In genomic region chrX:2846992-2847391, GRCh38 we compare ENCODE assay signal across 25 cellular contexts. TPM values are rescaled to one million over a fixed set of nuclear protein-coding genes. Genes with fewer than 3 reads are reported as not detected.
"Had no signal": no experiment of that assay in that cellular context is flagged by ENCODE, and none has a peak within 500 bp of the region (broad histone marks: within the 10 kb centered on the region; RNA-seq: fewer than 3 reads in every experiment).

No MANE protein-coding gene starts in this region.

- H3K27ac ChIP-seq: brain microvascular endothelial cell had no signal

- FAIRE-seq: TTC549 had no signal

- H3K27me3 ChIP-seq: brain microvascular endothelial cell had no signal

- H3K36me3 ChIP-seq: brain microvascular endothelial cell had no signal

- DNase-seq: activated B cell treated with CpG ODN at 0.5 μM for 24 hours; activated CD4-positive, alpha-beta T cell treated with anti-CD3 and anti-CD28 coated beads for 1 hour; activated CD4-positive, alpha-beta T cell treated with anti-CD3 and anti-CD28 coated beads, Interleukin-2, amount 10 ng/mL, durations not matched to agents 24 days and 14 days; activated CD4-positive, alpha-beta T cell treated with anti-CD3 and anti-CD28 coated beads, Interleukin-2, amount 50 U/mL, for 48 hours; activated CD8-positive, alpha-beta memory T cell treated with anti-CD3 and anti-CD28 coated beads, Interleukin-2, amount 10 ng/mL, durations not matched to agents 7 days and 5 days; activated gamma-delta T cell; activated naive CD4-positive, alpha-beta T cell treated with anti-CD3 and anti-CD28 coated beads for 36 hours; activated T-cell treated with anti-CD3 and anti-CD28 coated beads for 4 hours; activated T-cell treated with anti-CD3 and anti-CD28 coated beads, Interleukin-2, amount 50 U/mL, for 48 hours; amygdala; brain microvascular endothelial cell; cerebellar nuclear complex; Karpas-422; NCI-H1105 treated with DMSO at 0.1 percent for 48 hours; NCI-H1436 treated with DMSO at 0.1 percent for 48 hours; NCI-H187; NCI-H2081; NCI-H510A treated with DMSO at 0.1 percent for 48 hours; NCI-H69; SHP77 treated with DMSO at 0.1 percent for 48 hours; T-cell; T-helper 2 cell; T1000 had no signal

- ATAC-seq: activated CD8-positive, alpha-beta memory T cell treated with anti-CD3 and anti-CD28 coated beads, Interleukin-2, amount 10 ng/mL, durations not matched to agents 7 days and 5 days; activated T-helper 17 cell treated with anti-CD3 and anti-CD28 coated beads, Interleukin-2, amount 50 U/mL, for 72 hours; T-cell had no signal

RNA-seq across cellular contexts. Expression of gene GYG2, which starts 18.3 kb away (rescaled TPM):
- total RNA-seq: activated B cell treated with CpG ODN at 0.5 μM for 24 hours; activated CD4-positive, alpha-beta T cell treated with anti-CD3 and anti-CD28 coated beads, Interleukin-2, amount 10 ng/mL, durations not matched to agents 24 days and 14 days; activated CD8-positive, alpha-beta memory T cell treated with anti-CD3 and anti-CD28 coated beads, Interleukin-2, amount 10 ng/mL, durations not matched to agents 7 days and 5 days; activated naive CD4-positive, alpha-beta T cell treated with anti-CD3 and anti-CD28 coated beads for 36 hours; activated T-helper 17 cell treated with anti-CD3 and anti-CD28 coated beads, Interleukin-2, amount 50 U/mL, for 72 hours had no signal
